In the genomic region with DNA sequence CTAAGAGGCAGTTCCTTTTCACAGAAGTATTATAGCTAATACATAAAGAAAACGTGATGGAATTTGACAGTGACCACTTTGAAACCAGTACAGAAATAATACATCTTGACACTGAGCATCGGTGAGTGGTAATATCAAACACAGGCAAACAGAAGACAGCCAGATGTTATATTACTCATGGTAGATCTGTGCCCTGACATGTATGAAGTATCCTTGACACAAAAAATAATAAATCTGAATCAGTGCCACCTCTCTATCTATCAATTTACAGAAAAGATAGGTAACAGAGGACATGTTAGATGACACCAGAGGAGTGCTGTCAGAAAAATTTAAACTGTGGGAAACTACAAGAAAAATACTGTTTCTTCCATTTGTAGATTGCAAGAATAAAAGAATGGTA, we compare ENCODE assay signal across 25 cellular contexts.
"Had no signal": no experiment of that assay in that cellular context is flagged by ENCODE, and none has a peak within 500 bp of the region (broad histone marks: within the 10 kb centered on the region; RNA-seq: fewer than 3 reads in every experiment).

No MANE protein-coding gene starts in this region.

- H3K4me1 ChIP-seq: esophagus squamous epithelium, gastroesophageal sphincter, heart left ventricle, left lung, lower lobe of right lung had no signal

- H3K36me3 ChIP-seq: esophagus squamous epithelium, gastroesophageal sphincter, heart left ventricle, left lung, lower lobe of right lung had no signal

- DNase-seq: dermis blood vessel endothelial cell; dorsolateral prefrontal cortex; effector CD4-positive, alpha-beta T cell; effector memory CD4-positive, alpha-beta T cell; erythroblast; esophagus squamous epithelium; foreskin fibroblast; heart left ventricle; hypothalamus; immature natural killer cell; islet precursor cell; kidney; left cardiac atrium; left lung; left ventricle myocardium superior; lower lobe of right lung; mesendoderm; midbrain; naive thymus-derived CD4-positive, alpha-beta T cell had no signal

- H3K27me3 ChIP-seq: dorsolateral prefrontal cortex, esophagus squamous epithelium, gastroesophageal sphincter, heart left ventricle, hepatocyte, left lung had no signal

- H3K9me3 ChIP-seq: esophagus squamous epithelium, gastroesophageal sphincter, heart left ventricle, left lung, lower lobe of right lung had no signal

- H3K79me2 ChIP-seq: hepatocyte had no signal

- ATAC-seq: esophagus mucosa; gastroesophageal sphincter; heart left ventricle; left cardiac atrium; left lung; left ventricle myocardium superior; lower lobe of right lung; naive thymus-derived CD4-positive, alpha-beta T cell had no signal

- H3K27ac ChIP-seq: coronary artery, dorsolateral prefrontal cortex, epithelial cell of prostate, esophagus squamous epithelium, gastroesophageal sphincter, heart left ventricle, hepatocyte, left lung, lower lobe of right lung had no signal

- H3K4me2 ChIP-seq: hepatocyte had no signal

- H2AFZ ChIP-seq: hepatocyte had no signal

- FAIRE-seq: endothelial cell of umbilical vein, kidney had no signal

- H3K4me3 ChIP-seq: coronary artery, dorsolateral prefrontal cortex, esophagus squamous epithelium, gastroesophageal sphincter, heart left ventricle, hepatocyte, left lung, lower lobe of right lung had no signal
